In genomic region chr15:49041406-49041805, GRCh38 we compare ENCODE assay signal across 18 cellular contexts. TPM values are rescaled to one million over a fixed set of nuclear protein-coding genes. Genes with fewer than 3 reads are reported as not detected.
A peak's percentile ranks its signal among the peaks of the same experiment; 100 is the strongest.
DNase-seq lines count a peak whose midpoint lies in the region; ATAC-seq, FAIRE-seq and TF ChIP-seq lines count a peak whose summit lies in the region.
"Had no signal": no experiment of that assay in that cellular context is flagged by ENCODE, and none has a peak within 500 bp of the region (broad histone marks: within the 10 kb centered on the region; RNA-seq: fewer than 3 reads in every experiment).

No MANE protein-coding gene starts in this region.

- no peaks in the 10 kb centered on the region for H3K9me3 Mint-ChIP-seq in CD8-positive, alpha-beta memory T cell

- H3K9me3 ChIP-seq in CD8-positive, alpha-beta memory T cell (ENCODE audit: low read length), result no peaks in the 10 kb centered on the region
- no peaks in the 10 kb centered on the region for H3K9me3 ChIP-seq in PC-3 (ENCODE audit: low read length)
- H3K9me3 ChIP-seq: gastrocnemius medialis, left ventricle myocardium inferior had no signal

- TF ChIP-seq CTCF in PC-3 (conservative IDR thresholded peaks at IDR 0.05; ENCODE audit: low read depth, low read length), result no peak
- TF ChIP-seq CTCF in fibroblast of pulmonary artery (IDR thresholded peaks at IDR 0.05; ENCODE audit: low read length, missing control alignments), result no peak

- H3K4me3 ChIP-seq in CD8-positive, alpha-beta memory T cell (ENCODE audit: low read length), result no peak overlapping the region
- H3K4me3 ChIP-seq in PC-3 (ENCODE audit: low read length) (no peak overlapping the region), fibroblast of pulmonary artery (replicated peaks; ENCODE audit: low read depth, low read length) (no peak overlapping the region)
- H3K4me3 ChIP-seq: coronary artery, gastrocnemius medialis, left ventricle myocardium inferior had no signal

- ATAC-seq in PC-3, result no peak
- no peak for ATAC-seq in HG03565 (IDR thresholded peaks at IDR 0.05; ENCODE audit: unreplicated experiment)
- ATAC-seq: gastrocnemius medialis, sciatic nerve had no signal

- no peak for DNase-seq in CD8-positive, alpha-beta memory T cell
- no peak for DNase-seq in PC-3
- peak; percentile 25 for DNase-seq in fibroblast of pulmonary artery (ENCODE audit: low read depth)
- peak; percentile 34 for DNase-seq in pons (ENCODE audit: low spot score)
- DNase-seq in T-helper 9 cell, result no peak
- no peak for DNase-seq in GM12892 (ENCODE audit: insufficient read length)
- DNase-seq: activated CD4-positive, alpha-beta T cell treated with anti-CD3 and anti-CD28 coated beads for 48 hours; activated gamma-delta T cell; gastrocnemius medialis; left ventricle myocardium inferior; NCI-H1694; NCI-H446; stimulated activated naive CD4-positive, alpha-beta T cell treated with Interleukin-2 at 50 U/mL for 16 hours had no signal

- peak overlapping the region; percentile 26; the same call in 1 of the 2 replicates for H3K4me2 ChIP-seq in PC-3 (ENCODE audit: low read length)

- H3K36me3 Mint-ChIP-seq in CD8-positive, alpha-beta memory T cell, result peaks cover 0 to 22% (median 8%) of the 10 kb centered on the region in 3 donors

- no peak for FAIRE-seq in GM12892 (lab: Jason Lieb, UNC)
- FAIRE-seq: astrocyte, endothelial cell of umbilical vein had no signal

- no peak overlapping the region for H3K27ac ChIP-seq in CD8-positive, alpha-beta memory T cell (ENCODE audit: low read depth, low read length)
- H3K27ac ChIP-seq in PC-3 (ENCODE audit: low read length), result no peak overlapping the region
- H3K27ac ChIP-seq: coronary artery, gastrocnemius medialis, left ventricle myocardium inferior had no signal

- H4K20me1 ChIP-seq in PC-3 (ENCODE audit: low read length), result 0 out of 2 replicates have a peak, but pooled peaks cover 6% of the 10 kb centered on the region

- H3K27me3 Mint-ChIP-seq in CD8-positive, alpha-beta memory T cell, result no peaks in the 10 kb centered on the region

- no peaks in the 10 kb centered on the region for H3K27me3 ChIP-seq in CD8-positive, alpha-beta memory T cell (ENCODE audit: insufficient read depth, low read length, poor library complexity, severe bottlenecking)
- H3K27me3 ChIP-seq in PC-3 (ENCODE audit: low read length), result no peaks in the 10 kb centered on the region
- H3K27me3 ChIP-seq: gastrocnemius medialis had no signal

- H2AFZ ChIP-seq in PC-3 (ENCODE audit: low read length), result no peak overlapping the region

- intact Hi-C loops in PC-3 (cut with micrococcal nuclease), result no loop called here

- H3K79me2 ChIP-seq in PC-3 (ENCODE audit: low read length), result peaks cover 73% of the 10 kb centered on the region

- no peak for TF ChIP-seq POLR2A in GM12892 (IDR thresholded peaks at IDR 0.05; ENCODE audit: low read depth, low read length)

- H3K27ac Mint-ChIP-seq in CD8-positive, alpha-beta memory T cell, result no peak overlapping the region

- H3K9ac ChIP-seq in PC-3 (ENCODE audit: low read length), result no peak overlapping the region

- H3K36me3 ChIP-seq in CD8-positive, alpha-beta memory T cell (ENCODE audit: insufficient read depth, low read length), result no peaks in the 10 kb centered on the region
- H3K36me3 ChIP-seq in PC-3 (ENCODE audit: low read depth, low read length), result no peaks in the 10 kb centered on the region
- H3K36me3 ChIP-seq: gastrocnemius medialis, left ventricle myocardium inferior had no signal

- BruUV-seq in PC-3 (replicated peaks; lab: Mats Ljungman, UMichigan), result no TSS peak

- H3K4me3 Mint-ChIP-seq in CD8-positive, alpha-beta memory T cell, result peak overlapping the region in 4 of 7 donors; percentile 1 to 55 (median 38)

- CTCF ChIA-PET in CD8-positive, alpha-beta memory T cell (lab: Charles Lee), result interaction anchor here (0.8 kb wide), 1 partner anchor 66 kb away, joined by 3 read pairs; no protein-coding TSS in a partner anchor
- CTCF ChIA-PET in PC-3 (lab: Charles Lee), result no interaction called here

- H3K9me2 ChIP-seq in PC-3 (replicated peaks; ENCODE audit: low read length), result no peaks in the 10 kb centered on the region

- H3F3A ChIP-seq in PC-3 (ENCODE audit: low read length, unreplicated experiment), result no peaks in the 10 kb centered on the region

- POLR2A ChIA-PET in CD8-positive, alpha-beta memory T cell (lab: Charles Lee), result no interaction called here
- POLR2A ChIA-PET in PC-3 (lab: Charles Lee; ENCODE audit: unreplicated experiment), result no interaction called here

- H3K4me1 Mint-ChIP-seq in CD8-positive, alpha-beta memory T cell, result peaks cover 63 to 85% (median 78%) of the 10 kb centered on the region in 3 donors

- H3K4me1 ChIP-seq in CD8-positive, alpha-beta memory T cell (ENCODE audit: insufficient read depth, low read length), result peaks cover 39% of the 10 kb centered on the region
- peaks cover 34% of the 10 kb centered on the region for H3K4me1 ChIP-seq in PC-3 (ENCODE audit: insufficient read depth, low read length)

RNA-seq across cellular contexts. Expression of gene SECISBP2L, which starts 4.8 kb away (rescaled TPM):
- 10 to 100 TPM; 27.2 to 28.1 TPM for total RNA-seq in CD8-positive, alpha-beta memory T cell
- 24.7 TPM for polyA plus RNA-seq in CD8-positive, alpha-beta memory T cell
- 13.6 and 18.6 TPM in 2 replicates for total RNA-seq in PC-3 (2014; rRNA removed)
- 12.4 TPM for polyA plus RNA-seq in GM12892 (2012; ENCODE audit: missing spikeins)

Comparison
In these comparisons a context has a peak if more than half of its experiments do, and no peak if none do; other contexts are left out.
1. DNase-seq: peak in fibroblast of pulmonary artery (single experiment) and pons (single experiment); none in CD8-positive, alpha-beta memory T cell (0 of 5), PC-3 (single experiment), T-helper 9 cell (single experiment) and GM12892 (single experiment).